In genomic region chr18:58937913-58938312, GRCh38 we compare ENCODE assay signal across 18 cellular contexts.
DNase-seq lines count a peak whose midpoint lies in the region; ATAC-seq and TF ChIP-seq lines count a peak whose summit lies in the region.
"Had no signal": no experiment of that assay in that cellular context is flagged by ENCODE, and none has a peak within 500 bp of the region (broad histone marks: within the 10 kb centered on the region; RNA-seq: fewer than 3 reads in every experiment).

No MANE protein-coding gene starts in this region.

- no peak overlapping the region for H3K4me3 Mint-ChIP-seq in WTC11
- H3K4me3 Mint-ChIP-seq: T-helper 1 cell treated with Interleukin-12 subunit alpha and Interleukin-12 subunit beta and Interleukin-4 antibody, amounts not matched to agents 30 μg/mL and 1 μg/mL, for 36 hours had no signal

- H3K27me3 Mint-ChIP-seq in WTC11 (ENCODE audit: low read depth), result no peaks in the 10 kb centered on the region

- DNase-seq in heart left ventricle (no peak), cardiac septum (ENCODE audit: low spot score) (no peak), WTC11 (ENCODE audit: low spot score) (no peak), iris pigment epithelial cell (ENCODE audit: low read depth) (peak; percentile 24), NCI-H526 (lab: John Stamatoyannopoulos, UW) (no peak), NCI-H1930 (lab: John Stamatoyannopoulos, UW) (no peak), cerebellum (ENCODE audit: low spot score) (no peak), GM13977 (ENCODE audit: low spot score) (no peak)
- DNase-seq: ACHN; Caco-2; GF-D8; NCI-H2029; NCI-H510A; pancreas; PC-3; stimulated activated CD4-positive, alpha-beta T cell treated with anti-CD3 and anti-CD28 coated beads, Interleukin-12 subunit alpha, Interleukin-12 subunit beta, amount 100 ng/mL, for 4 hours had no signal

- intact Hi-C loops in heart left ventricle (cut with DNase I), result loop anchor here in 1 of 10 donors (5.0 kb wide), 1 partner anchor 71 kb away; no protein-coding TSS in a partner anchor
- intact Hi-C loops in cardiac septum (cut with DNase I), result no loop called here

- CTCF ChIA-PET in WTC11 (lab: Charles Lee), result no interaction called here

- peaks cover 3% of the 10 kb centered on the region; the same call in 1 of the 2 replicates for H3K9me3 Mint-ChIP-seq in WTC11
- H3K9me3 Mint-ChIP-seq: activated naive CD4-positive, alpha-beta T cell treated with anti-CD3 and anti-CD28 coated beads, Interleukin-2, amount 50 U/mL, for 72 hours; T-helper 1 cell treated with Interleukin-12 subunit alpha and Interleukin-12 subunit beta and Interleukin-4 antibody, amounts not matched to agents 30 μg/mL and 1 μg/mL, for 36 hours had no signal

- peak overlapping the region in 11 of 12 donors; percentile 17 to 88 (median 52) for H3K27ac ChIP-seq in heart left ventricle
- H3K27ac ChIP-seq: pancreas had no signal

- H3K27ac Mint-ChIP-seq in WTC11, result peak overlapping the region; percentile 39
- H3K27ac Mint-ChIP-seq: activated naive CD4-positive, alpha-beta T cell treated with anti-CD3 and anti-CD28 coated beads, Interleukin-2, amount 50 U/mL, for 72 hours; T-helper 1 cell treated with Interleukin-12 subunit alpha and Interleukin-12 subunit beta and Interleukin-4 antibody, amounts not matched to agents 30 μg/mL and 1 μg/mL, for 36 hours had no signal

- ATAC-seq in heart left ventricle, result peak in 1 of 4 donors; percentile 60
- ATAC-seq in WTC11, result no peak
- ATAC-seq: activated naive CD4-positive, alpha-beta T cell treated with anti-CD3 and anti-CD28 coated beads, Interleukin-2, amount 50 U/mL, for 72 hours had no signal

- no peaks in the 10 kb centered on the region for H3K9me3 ChIP-seq in heart left ventricle
- H3K9me3 ChIP-seq: Caco-2, pancreas had no signal

- TF ChIP-seq CTCF in heart left ventricle (IDR thresholded peaks at IDR 0.05), result no peak
- no peak for TF ChIP-seq CTCF in WTC11 (IDR thresholded peaks at IDR 0.05)
- TF ChIP-seq CTCF in GM13977 (IDR thresholded peaks at IDR 0.05; ENCODE audit: extremely low read depth, insufficient read depth, missing control alignments), result no peak

- POLR2A ChIA-PET in WTC11 (lab: Charles Lee), result no interaction called here

- TF ChIP-seq POLR2A in heart left ventricle (IDR thresholded peaks at IDR 0.05), result no peak

- peaks cover 0 to 40% (median 17%) of the 10 kb centered on the region in 12 donors for H3K4me1 ChIP-seq in heart left ventricle
- H3K4me1 ChIP-seq: Caco-2 had no signal

- peaks cover 0 to 50% (median 28%) of the 10 kb centered on the region in 9 donors for H3K36me3 ChIP-seq in heart left ventricle
- H3K36me3 ChIP-seq: pancreas had no signal

- peaks cover 68% of the 10 kb centered on the region for H3K36me3 Mint-ChIP-seq in WTC11

- peaks cover 30% of the 10 kb centered on the region for H3K4me1 Mint-ChIP-seq in WTC11

- H3K4me3 ChIP-seq in heart left ventricle, result no peak overlapping the region
- H3K4me3 ChIP-seq: pancreas had no signal

- 47 to 57% (median 54%) methylated on average over 3 of the region's 3 CpGs for WGBS in heart left ventricle, 4 donors

- in situ Hi-C loops in GM13977 (cut with MboI; ENCODE audit: low pct_unique_long_range_greater_than_20kb, low sequenced_read_pairs, unreplicated experiment), result no loop called here

- no peaks in the 10 kb centered on the region for H3K27me3 ChIP-seq in heart left ventricle
- H3K27me3 ChIP-seq: pancreas had no signal

TF ChIP-seq in WTC11, 78 proteins besides CTCF, POLR2A, EP300 and RAD21:
- TF ChIP-seq TP53 (CRISPR knock-in tag; IDR thresholded peaks at IDR 0.05), result no peak
- TF ChIP-seq ZNF532 (CRISPR knock-in tag; IDR thresholded peaks at IDR 0.05; ENCODE audit: borderline replicate concordance), result no peak
- TF ChIP-seq PREB (CRISPR knock-in tag; IDR thresholded peaks at IDR 0.05; ENCODE audit: borderline replicate concordance), result no peak
- TF ChIP-seq IRF2 (CRISPR knock-in tag; IDR thresholded peaks at IDR 0.05; ENCODE audit: borderline replicate concordance, low read depth), result no peak
- TF ChIP-seq ZNF263 (CRISPR knock-in tag; IDR thresholded peaks at IDR 0.05; ENCODE audit: low read depth), result no peak
- no peak for TF ChIP-seq FOXP1 (CRISPR knock-in tag; IDR thresholded peaks at IDR 0.05; ENCODE audit: borderline replicate concordance)
- TF ChIP-seq EMX1 (CRISPR knock-in tag; IDR thresholded peaks at IDR 0.05), result no peak
- TF ChIP-seq ELF4 (CRISPR knock-in tag; IDR thresholded peaks at IDR 0.05; ENCODE audit: low read depth), result no peak
- TF ChIP-seq ATF6 (CRISPR knock-in tag; IDR thresholded peaks at IDR 0.05), result no peak
- no peak for TF ChIP-seq ZNF121 (CRISPR knock-in tag; IDR thresholded peaks at IDR 0.05)
- no peak for TF ChIP-seq ETV6 (CRISPR knock-in tag; IDR thresholded peaks at IDR 0.05)
- no peak for TF ChIP-seq MLX (CRISPR knock-in tag; IDR thresholded peaks at IDR 0.05)
- TF ChIP-seq TEAD4 (CRISPR knock-in tag; IDR thresholded peaks at IDR 0.05), result no peak
TF ChIP-seq in WTC11: peak in this region for 0.
